2 cellular contexts compared by ENCODE assay signal in genomic region chr22:37284126-37284806, GRCh38.
TF ChIP-seq lines count a peak whose summit lies in the region.

No MANE protein-coding gene starts in this region.

TF ChIP-seq in liver, 16 proteins besides CTCF, POLR2A, EP300 and RAD21 (continued from another document):
- TF ChIP-seq, protein P1, sequence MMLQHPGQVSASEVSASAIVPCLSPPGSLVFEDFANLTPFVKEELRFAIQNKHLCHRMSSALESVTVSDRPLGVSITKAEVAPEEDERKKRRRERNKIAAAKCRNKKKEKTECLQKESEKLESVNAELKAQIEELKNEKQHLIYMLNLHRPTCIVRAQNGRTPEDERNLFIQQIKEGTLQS (IDR thresholded peaks at IDR 0.05): no peak
- TF ChIP-seq FOXA1 (IDR thresholded peaks at IDR 0.05) (no peak), MAX (IDR thresholded peaks at IDR 0.05) (no peak), SP1 (IDR thresholded peaks at IDR 0.05) (no peak), TAF1 (conservative IDR thresholded peaks at IDR 0.05) (no peak), GABPA (IDR thresholded peaks at IDR 0.05 in 1 of 2, conservative IDR thresholded peaks at IDR 0.05 in 1 of 2) (no peak)

TF ChIP-seq in HepG2, 621 proteins besides CTCF, POLR2A, EP300 and RAD21 (continued from another document):
- TF ChIP-seq ZFP62 (CRISPR knock-in tag; IDR thresholded peaks at IDR 0.05) (no peak), RBM22 (optimal IDR thresholded peaks at IDR 0.05; ENCODE audit: low read length) (no peak)
- TF ChIP-seq, protein P2, sequence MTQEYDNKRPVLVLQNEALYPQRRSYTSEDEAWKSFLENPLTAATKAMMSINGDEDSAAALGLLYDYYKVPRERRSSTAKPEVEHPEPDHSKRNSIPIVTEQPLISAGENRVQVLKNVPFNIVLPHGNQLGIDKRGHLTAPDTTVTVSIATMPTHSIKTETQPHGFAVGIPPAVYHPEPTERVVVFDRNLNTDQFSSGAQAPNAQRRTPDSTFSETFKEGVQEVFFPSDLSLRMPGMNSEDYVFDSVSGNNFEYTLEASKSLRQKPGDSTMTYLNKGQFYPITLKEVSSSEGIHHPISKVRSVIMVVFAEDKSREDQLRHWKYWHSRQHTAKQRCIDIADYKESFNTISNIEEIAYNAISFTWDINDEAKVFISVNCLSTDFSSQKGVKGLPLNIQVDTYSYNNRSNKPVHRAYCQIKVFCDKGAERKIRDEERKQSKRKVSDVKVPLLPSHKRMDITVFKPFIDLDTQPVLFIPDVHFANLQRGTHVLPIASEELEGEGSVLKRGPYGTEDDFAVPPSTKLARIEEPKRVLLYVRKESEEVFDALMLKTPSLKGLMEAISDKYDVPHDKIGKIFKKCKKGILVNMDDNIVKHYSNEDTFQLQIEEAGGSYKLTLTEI (CRISPR knock-in tag; conservative IDR thresholded peaks at IDR 0.05): no peak
- TF ChIP-seq, protein P3, sequence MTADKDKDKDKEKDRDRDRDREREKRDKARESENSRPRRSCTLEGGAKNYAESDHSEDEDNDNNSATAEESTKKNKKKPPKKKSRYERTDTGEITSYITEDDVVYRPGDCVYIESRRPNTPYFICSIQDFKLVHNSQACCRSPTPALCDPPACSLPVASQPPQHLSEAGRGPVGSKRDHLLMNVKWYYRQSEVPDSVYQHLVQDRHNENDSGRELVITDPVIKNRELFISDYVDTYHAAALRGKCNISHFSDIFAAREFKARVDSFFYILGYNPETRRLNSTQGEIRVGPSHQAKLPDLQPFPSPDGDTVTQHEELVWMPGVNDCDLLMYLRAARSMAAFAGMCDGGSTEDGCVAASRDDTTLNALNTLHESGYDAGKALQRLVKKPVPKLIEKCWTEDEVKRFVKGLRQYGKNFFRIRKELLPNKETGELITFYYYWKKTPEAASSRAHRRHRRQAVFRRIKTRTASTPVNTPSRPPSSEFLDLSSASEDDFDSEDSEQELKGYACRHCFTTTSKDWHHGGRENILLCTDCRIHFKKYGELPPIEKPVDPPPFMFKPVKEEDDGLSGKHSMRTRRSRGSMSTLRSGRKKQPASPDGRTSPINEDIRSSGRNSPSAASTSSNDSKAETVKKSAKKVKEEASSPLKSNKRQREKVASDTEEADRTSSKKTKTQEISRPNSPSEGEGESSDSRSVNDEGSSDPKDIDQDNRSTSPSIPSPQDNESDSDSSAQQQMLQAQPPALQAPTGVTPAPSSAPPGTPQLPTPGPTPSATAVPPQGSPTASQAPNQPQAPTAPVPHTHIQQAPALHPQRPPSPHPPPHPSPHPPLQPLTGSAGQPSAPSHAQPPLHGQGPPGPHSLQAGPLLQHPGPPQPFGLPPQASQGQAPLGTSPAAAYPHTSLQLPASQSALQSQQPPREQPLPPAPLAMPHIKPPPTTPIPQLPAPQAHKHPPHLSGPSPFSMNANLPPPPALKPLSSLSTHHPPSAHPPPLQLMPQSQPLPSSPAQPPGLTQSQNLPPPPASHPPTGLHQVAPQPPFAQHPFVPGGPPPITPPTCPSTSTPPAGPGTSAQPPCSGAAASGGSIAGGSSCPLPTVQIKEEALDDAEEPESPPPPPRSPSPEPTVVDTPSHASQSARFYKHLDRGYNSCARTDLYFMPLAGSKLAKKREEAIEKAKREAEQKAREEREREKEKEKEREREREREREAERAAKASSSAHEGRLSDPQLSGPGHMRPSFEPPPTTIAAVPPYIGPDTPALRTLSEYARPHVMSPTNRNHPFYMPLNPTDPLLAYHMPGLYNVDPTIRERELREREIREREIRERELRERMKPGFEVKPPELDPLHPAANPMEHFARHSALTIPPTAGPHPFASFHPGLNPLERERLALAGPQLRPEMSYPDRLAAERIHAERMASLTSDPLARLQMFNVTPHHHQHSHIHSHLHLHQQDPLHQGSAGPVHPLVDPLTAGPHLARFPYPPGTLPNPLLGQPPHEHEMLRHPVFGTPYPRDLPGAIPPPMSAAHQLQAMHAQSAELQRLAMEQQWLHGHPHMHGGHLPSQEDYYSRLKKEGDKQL (CRISPR knock-in tag; IDR thresholded peaks at IDR 0.05; ENCODE audit: low read depth): no peak
